ENCODE assay signal across 9 cellular contexts in the genomic region with DNA sequence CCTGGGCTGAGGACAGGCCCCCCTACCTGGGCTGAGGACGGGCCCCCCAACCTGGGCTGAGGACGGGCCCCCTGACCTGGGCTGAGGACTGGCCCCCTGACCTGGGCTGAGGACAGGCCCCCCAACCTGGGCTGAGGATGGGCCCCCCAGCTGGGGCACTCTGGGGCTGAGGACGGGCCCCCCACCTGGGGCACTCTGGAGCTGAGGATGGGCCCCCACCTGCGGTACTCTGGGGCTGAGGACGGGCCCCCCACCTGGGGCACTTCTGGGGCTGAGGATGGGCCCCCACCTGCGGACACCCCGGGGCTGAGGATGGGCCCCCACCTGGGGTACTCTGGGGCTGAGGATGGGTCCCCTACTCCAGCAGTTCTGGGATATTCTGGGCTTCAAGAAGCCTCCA.
A peak's percentile ranks its signal among the peaks of the same experiment; 100 is the strongest.
DNase-seq lines count a peak whose midpoint lies in the region; ATAC-seq and TF ChIP-seq lines count a peak whose summit lies in the region.
"Had no signal": no experiment of that assay in that cellular context is flagged by ENCODE, and none has a peak within 500 bp of the region (broad histone marks: within the 10 kb centered on the region; RNA-seq: fewer than 3 reads in every experiment).

No MANE protein-coding gene starts in this region.

- POLR2A ChIA-PET in SK-N-SH (lab: Yijun Ruan, JAX), result no interaction called here

- CTCF ChIA-PET in SK-N-SH (lab: Yijun Ruan, JAX), result no interaction called here

- H3K27me3 ChIP-seq in SK-N-SH (ENCODE audit: insufficient read depth) (no peaks in the 10 kb centered on the region), Loucy (ENCODE audit: insufficient read depth, low read length, poor library complexity, severe bottlenecking) (no peaks in the 10 kb centered on the region)

- H3F3A ChIP-seq in SK-N-SH (replicated peaks; ENCODE audit: insufficient read depth) (peaks cover 65% of the 10 kb centered on the region), Loucy (ENCODE audit: low read depth) (0 out of 2 replicates have a peak, but pooled peaks cover 2% of the 10 kb centered on the region)

- peaks cover 58 to 66% of the 10 kb centered on the region in 2 donors for H3K4me1 Mint-ChIP-seq in effector memory CD8-positive, alpha-beta T cell (ENCODE audit: low read depth in 2 of 2)
- peaks cover 71% of the 10 kb centered on the region for H3K4me1 Mint-ChIP-seq in stimulated activated effector memory CD8-positive, alpha-beta T cell treated with anti-CD3 and anti-CD28 coated beads, Interleukin-12 subunit alpha, Interleukin-12 subunit beta, amount 100 ng/mL, for 72 hours

- H3K27me3 Mint-ChIP-seq in effector memory CD8-positive, alpha-beta T cell, result no peaks in the 10 kb centered on the region

- WGBS in SK-N-SH (ENCODE audit: low lambda C conversion rate), result 100% methylated on average over 2 of the region's 7 CpGs

- peaks cover 47 to 52% of the 10 kb centered on the region in 2 experiments for H3K4me1 ChIP-seq in SK-N-SH (ENCODE audit: control insufficient read depth in 1 of 2, insufficient read depth in 2 of 2, low read depth in 1 of 2, low read length in 1 of 2)
- peaks cover 40% of the 10 kb centered on the region for H3K4me1 ChIP-seq in Loucy (ENCODE audit: insufficient read depth, low read length, poor library complexity, severe bottlenecking)

- TF ChIP-seq CTCF in SK-N-SH (IDR thresholded peaks at IDR 0.05) (no peak), Loucy (conservative IDR thresholded peaks at IDR 0.05; ENCODE audit: low read length) (no peak)

- H3K4me3 Mint-ChIP-seq in effector memory CD8-positive, alpha-beta T cell, result peak overlapping the region; percentile 92 to 93
- H3K4me3 Mint-ChIP-seq in stimulated activated effector memory CD8-positive, alpha-beta T cell treated with anti-CD3 and anti-CD28 coated beads, Interleukin-12 subunit alpha, Interleukin-12 subunit beta, amount 100 ng/mL, for 72 hours, result peak overlapping the region; percentile 89

- peak overlapping the region; percentile 71 to 100 for H3K27ac ChIP-seq in SK-N-SH (ENCODE audit: low read depth in 2 of 2, low read length in 1 of 2)
- H3K27ac ChIP-seq: 22Rv1 had no signal

- no peak for TF ChIP-seq RAD21 in SK-N-SH (IDR thresholded peaks at IDR 0.05; ENCODE audit: low read length)

- no peak overlapping the region for H2AFZ ChIP-seq in SK-N-SH (ENCODE audit: low read depth)
- no peak overlapping the region for H2AFZ ChIP-seq in Loucy (ENCODE audit: low read length)

- ATAC-seq in SK-N-SH treated with all-trans-retinoic acid at 6 μM for 48 hours (no peak), GM18502 (IDR thresholded peaks at IDR 0.05; ENCODE audit: poor library complexity, unreplicated experiment) (no peak)
- ATAC-seq in effector memory CD8-positive, alpha-beta T cell (replicated peaks), result no peak
- ATAC-seq in stimulated activated effector memory CD8-positive, alpha-beta T cell treated with anti-CD3 and anti-CD28 coated beads, Interleukin-12 subunit alpha, Interleukin-12 subunit beta, amount 100 ng/mL, for 72 hours, result no peak

- no peak for TF ChIP-seq EP300 in SK-N-SH (IDR thresholded peaks at IDR 0.05; ENCODE audit: borderline replicate concordance in 1 of 2, low read depth in 1 of 2, low read length in 1 of 2)

- H3K9ac ChIP-seq in SK-N-SH (peak overlapping the region; percentile 42; the same call in 1 of the 2 replicates), Loucy (ENCODE audit: low read depth, low read length, poor library complexity, severe bottlenecking) (peak overlapping the region; percentile 10)

- no peak for DNase-seq in SK-N-SH
- no peak for DNase-seq in effector memory CD8-positive, alpha-beta T cell
- no peak for DNase-seq in stimulated activated effector memory CD8-positive, alpha-beta T cell treated with anti-CD3 and anti-CD28 coated beads, Interleukin-12 subunit alpha, Interleukin-12 subunit beta, amount 100 ng/mL, for 72 hours (ENCODE audit: low spot score in 2 of 2)
- DNase-seq in pons (ENCODE audit: low spot score), result no peak
- no peak for DNase-seq in hippocampal formation (lab: John Stamatoyannopoulos, UW)

- H4K20me1 ChIP-seq in SK-N-SH (ENCODE audit: insufficient read depth) (no peaks in the 10 kb centered on the region), Loucy (ENCODE audit: insufficient read depth, low read length, poor library complexity, severe bottlenecking) (peaks cover 12% of the 10 kb centered on the region)

- no peaks in the 10 kb centered on the region for H3K9me3 Mint-ChIP-seq in effector memory CD8-positive, alpha-beta T cell
- peaks cover 3% of the 10 kb centered on the region for H3K9me3 Mint-ChIP-seq in stimulated activated effector memory CD8-positive, alpha-beta T cell treated with anti-CD3 and anti-CD28 coated beads, Interleukin-12 subunit alpha, Interleukin-12 subunit beta, amount 100 ng/mL, for 72 hours

- no peak overlapping the region for H3K4me3 ChIP-seq in SK-N-SH (ENCODE audit: low read depth in 2 of 2, low read length in 1 of 2)
- peak overlapping the region; percentile 14 for H3K4me3 ChIP-seq in Loucy (ENCODE audit: low read length, poor library complexity, severe bottlenecking)

- H3K27ac Mint-ChIP-seq in effector memory CD8-positive, alpha-beta T cell, result peak overlapping the region; percentile 96
- peak overlapping the region; percentile 97 for H3K27ac Mint-ChIP-seq in stimulated activated effector memory CD8-positive, alpha-beta T cell treated with anti-CD3 and anti-CD28 coated beads, Interleukin-12 subunit alpha, Interleukin-12 subunit beta, amount 100 ng/mL, for 72 hours

- H3K79me2 ChIP-seq in SK-N-SH (ENCODE audit: insufficient read depth), result peaks cover 73% of the 10 kb centered on the region
- H3K79me2 ChIP-seq in Loucy (ENCODE audit: insufficient read depth, low read length), result peaks cover 44% of the 10 kb centered on the region

- H3K36me3 ChIP-seq in SK-N-SH (replicated peaks in 1 of 2; ENCODE audit: control insufficient read depth in 1 of 2, insufficient read depth in 2 of 2, low read length in 1 of 2) (peaks cover 6 to 9% of the 10 kb centered on the region in 2 experiments), Loucy (ENCODE audit: insufficient read depth, low read length) (peaks cover 15% of the 10 kb centered on the region; the same call in 1 of the 2 replicates)

- peaks cover 77% of the 10 kb centered on the region for H3K36me3 Mint-ChIP-seq in effector memory CD8-positive, alpha-beta T cell (ENCODE audit: insufficient read depth)
- H3K36me3 Mint-ChIP-seq in stimulated activated effector memory CD8-positive, alpha-beta T cell treated with anti-CD3 and anti-CD28 coated beads, Interleukin-12 subunit alpha, Interleukin-12 subunit beta, amount 100 ng/mL, for 72 hours, result peaks cover 60% of the 10 kb centered on the region

- no peaks in the 10 kb centered on the region for H3K9me3 ChIP-seq in SK-N-SH
- H3K9me3 ChIP-seq in Loucy (ENCODE audit: insufficient read depth, low read depth, low read length), result no peaks in the 10 kb centered on the region

- H3K4me2 ChIP-seq in SK-N-SH (peak overlapping the region; percentile 54; the same call in 1 of the 2 replicates), Loucy (ENCODE audit: low read depth, low read length, poor library complexity, severe bottlenecking) (peak overlapping the region; percentile 47)

- H3K9me2 ChIP-seq in SK-N-SH (no peaks in the 10 kb centered on the region), Loucy (replicated peaks; ENCODE audit: low read depth, low read length) (no peaks in the 10 kb centered on the region)

TF ChIP-seq in SK-N-SH, 30 proteins besides CTCF, POLR2A, EP300 and RAD21 (continues in another document):
- TF ChIP-seq, protein P1, sequence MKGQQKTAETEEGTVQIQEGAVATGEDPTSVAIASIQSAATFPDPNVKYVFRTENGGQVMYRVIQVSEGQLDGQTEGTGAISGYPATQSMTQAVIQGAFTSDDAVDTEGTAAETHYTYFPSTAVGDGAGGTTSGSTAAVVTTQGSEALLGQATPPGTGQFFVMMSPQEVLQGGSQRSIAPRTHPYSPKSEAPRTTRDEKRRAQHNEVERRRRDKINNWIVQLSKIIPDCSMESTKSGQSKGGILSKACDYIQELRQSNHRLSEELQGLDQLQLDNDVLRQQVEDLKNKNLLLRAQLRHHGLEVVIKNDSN (IDR thresholded peaks at IDR 0.05; ENCODE audit: borderline replicate concordance, low read depth), result no peak
- no peak for TF ChIP-seq YY1 (IDR thresholded peaks at IDR 0.05; ENCODE audit: low read depth)
- no peak for TF ChIP-seq RCOR1 (IDR thresholded peaks at IDR 0.05; ENCODE audit: low read length)
- TF ChIP-seq, protein P2, sequence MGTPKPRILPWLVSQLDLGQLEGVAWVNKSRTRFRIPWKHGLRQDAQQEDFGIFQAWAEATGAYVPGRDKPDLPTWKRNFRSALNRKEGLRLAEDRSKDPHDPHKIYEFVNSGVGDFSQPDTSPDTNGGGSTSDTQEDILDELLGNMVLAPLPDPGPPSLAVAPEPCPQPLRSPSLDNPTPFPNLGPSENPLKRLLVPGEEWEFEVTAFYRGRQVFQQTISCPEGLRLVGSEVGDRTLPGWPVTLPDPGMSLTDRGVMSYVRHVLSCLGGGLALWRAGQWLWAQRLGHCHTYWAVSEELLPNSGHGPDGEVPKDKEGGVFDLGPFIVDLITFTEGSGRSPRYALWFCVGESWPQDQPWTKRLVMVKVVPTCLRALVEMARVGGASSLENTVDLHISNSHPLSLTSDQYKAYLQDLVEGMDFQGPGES (IDR thresholded peaks at IDR 0.05; ENCODE audit: low read depth, low read length), result no peak

TF ChIP-seq in SK-N-SH treated with all-trans-retinoic acid at 6 μM for 48 hours, 23 proteins besides CTCF, POLR2A, EP300 and RAD21 (continues in another document):
- no peak for TF ChIP-seq ZFP30 (CRISPR knock-in tag; IDR thresholded peaks at IDR 0.05)
- no peak for TF ChIP-seq ISL1 (CRISPR knock-in tag; IDR thresholded peaks at IDR 0.05)
- no peak for TF ChIP-seq ZNF8 (CRISPR knock-in tag; IDR thresholded peaks at IDR 0.05)
- TF ChIP-seq ZFP3 (CRISPR knock-in tag; IDR thresholded peaks at IDR 0.05), result no peak
- TF ChIP-seq, protein P3, sequence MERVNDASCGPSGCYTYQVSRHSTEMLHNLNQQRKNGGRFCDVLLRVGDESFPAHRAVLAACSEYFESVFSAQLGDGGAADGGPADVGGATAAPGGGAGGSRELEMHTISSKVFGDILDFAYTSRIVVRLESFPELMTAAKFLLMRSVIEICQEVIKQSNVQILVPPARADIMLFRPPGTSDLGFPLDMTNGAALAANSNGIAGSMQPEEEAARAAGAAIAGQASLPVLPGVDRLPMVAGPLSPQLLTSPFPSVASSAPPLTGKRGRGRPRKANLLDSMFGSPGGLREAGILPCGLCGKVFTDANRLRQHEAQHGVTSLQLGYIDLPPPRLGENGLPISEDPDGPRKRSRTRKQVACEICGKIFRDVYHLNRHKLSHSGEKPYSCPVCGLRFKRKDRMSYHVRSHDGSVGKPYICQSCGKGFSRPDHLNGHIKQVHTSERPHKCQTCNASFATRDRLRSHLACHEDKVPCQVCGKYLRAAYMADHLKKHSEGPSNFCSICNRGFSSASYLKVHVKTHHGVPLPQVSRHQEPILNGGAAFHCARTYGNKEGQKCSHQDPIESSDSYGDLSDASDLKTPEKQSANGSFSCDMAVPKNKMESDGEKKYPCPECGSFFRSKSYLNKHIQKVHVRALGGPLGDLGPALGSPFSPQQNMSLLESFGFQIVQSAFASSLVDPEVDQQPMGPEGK (CRISPR knock-in tag; IDR thresholded peaks at IDR 0.05; ENCODE audit: borderline replicate concordance), result no peak
- no peak for TF ChIP-seq RARB (CRISPR knock-in tag; IDR thresholded peaks at IDR 0.05)
- no peak for TF ChIP-seq ZNF565 (CRISPR knock-in tag; conservative IDR thresholded peaks at IDR 0.05; ENCODE audit: low read depth)
- TF ChIP-seq PPARA (CRISPR knock-in tag; IDR thresholded peaks at IDR 0.05; ENCODE audit: borderline replicate concordance), result no peak
